ENCODE assay signal across 18 cellular contexts in genomic region chr1:9625761-9626160, GRCh38. TPM values are rescaled to one million over a fixed set of nuclear protein-coding genes. Genes with fewer than 3 reads are reported as not detected.
A peak's percentile ranks its signal among the peaks of the same experiment; 100 is the strongest.
DNase-seq lines count a peak whose midpoint lies in the region; ATAC-seq and TF ChIP-seq lines count a peak whose summit lies in the region.
"Had no signal": no experiment of that assay in that cellular context is flagged by ENCODE, and none has a peak within 500 bp of the region (broad histone marks: within the 10 kb centered on the region; RNA-seq: fewer than 3 reads in every experiment).

No MANE protein-coding gene starts in this region.

- peak overlapping the region; percentile 92 for H3K27ac Mint-ChIP-seq in CD4-positive, alpha-beta T cell

- H4K5ac ChIP-seq in mesendoderm (ENCODE audit: low read length): no peak overlapping the region

- no peaks in the 10 kb centered on the region for H3K9me3 ChIP-seq in CD4-positive, alpha-beta T cell (ENCODE audit: control insufficient read depth, low read length)
- H3K9me3 ChIP-seq in PC-9 (ENCODE audit: insufficient read depth, low read depth): no peaks in the 10 kb centered on the region
- H3K9me3 ChIP-seq: heart left ventricle, sigmoid colon, transverse colon had no signal

- no peak overlapping the region for H3K18ac ChIP-seq in mesendoderm (ENCODE audit: low read length)

- H4K20me1 ChIP-seq in PC-9 (ENCODE audit: insufficient read depth): no peaks in the 10 kb centered on the region

- no CpG with 5 or more reads among the region's 6 CpGs for WGBS in mesendoderm (ENCODE audit: extremely low coverage, insufficient coverage, low lambda C conversion rate)

- no peak overlapping the region for H4K8ac ChIP-seq in mesendoderm (ENCODE audit: low read depth, low read length)

- H2AFZ ChIP-seq in PC-9: no peak overlapping the region

- H3K4me2 ChIP-seq in PC-9 (peak overlapping the region; percentile 61; the same call in 1 of the 2 replicates), mesendoderm (ENCODE audit: low read length) (no peak overlapping the region)

- TF ChIP-seq CTCF in CD4-positive, alpha-beta T cell (IDR thresholded peaks at IDR 0.05): no peak
- TF ChIP-seq CTCF in GM10266 (IDR thresholded peaks at IDR 0.05; ENCODE audit: control insufficient read depth, insufficient read depth, low read depth, missing control alignments) (no peak), PC-9 (conservative IDR thresholded peaks at IDR 0.05) (no peak), epithelial cell of esophagus (IDR thresholded peaks at IDR 0.05; ENCODE audit: insufficient read depth, low read depth, low read length, missing control alignments) (no peak), dorsolateral prefrontal cortex (IDR thresholded peaks at IDR 0.05 in 54 of 56, conservative IDR thresholded peaks at IDR 0.05 in 2 of 56; ENCODE audit: low read depth in 1 of 56, partially characterized antibody in 56 of 56) (no peak)

- no peak overlapping the region for H2BK5ac ChIP-seq in mesendoderm (ENCODE audit: low read length)

- H3K27me3 ChIP-seq in CD4-positive, alpha-beta T cell (ENCODE audit: control insufficient read depth, insufficient read depth, low read length): no peaks in the 10 kb centered on the region
- H3K27me3 ChIP-seq in PC-9 (ENCODE audit: insufficient read depth, low read depth) (no peaks in the 10 kb centered on the region), mesendoderm (ENCODE audit: insufficient read depth, low read length, poor library complexity) (no peaks in the 10 kb centered on the region), dorsolateral prefrontal cortex (peaks cover 0 to under 1% (median 0%) of the 10 kb centered on the region in 45 donors)

- CTCF ChIA-PET in CD4-positive, alpha-beta T cell (lab: Charles Lee): interaction anchor here (1.2 to 6.6 kb wide), 7 partner anchors 14 to 100 kb away, joined by 3 to 117 read pairs (median 24); partner anchors contain the start of gene PIK3CD
- CTCF ChIA-PET in PC-9 (lab: Charles Lee): interaction anchor here (0.6 kb wide), 1 partner anchor 283 kb away, joined by 3 read pairs; no protein-coding TSS in a partner anchor

- no peaks in the 10 kb centered on the region for H3F3A ChIP-seq in PC-9 (ENCODE audit: insufficient read depth, low read depth)

- no peak overlapping the region for H3K27ac ChIP-seq in CD4-positive, alpha-beta T cell (ENCODE audit: low read depth, low read length)
- H3K27ac ChIP-seq in PC-9 (no peak overlapping the region), mesendoderm (ENCODE audit: low read depth, low read length) (no peak overlapping the region), dorsolateral prefrontal cortex (no peak overlapping the region)
- H3K27ac ChIP-seq: heart left ventricle, sigmoid colon, transverse colon had no signal

- peaks cover 40% of the 10 kb centered on the region for H3K4me1 Mint-ChIP-seq in CD4-positive, alpha-beta T cell (ENCODE audit: low read depth)

- H2AK5ac ChIP-seq in mesendoderm (ENCODE audit: low read length): no peak overlapping the region

- intact Hi-C loops in CD4-positive, alpha-beta T cell (cut with DNase I, micrococcal nuclease): loop anchor here (2.0 to 5.0 kb wide), 7 partner anchors 61 to 807 kb away; partner anchors contain the start of genes CENPS (in 1 of the 2) and UBE4B (in 1 of the 2)
- intact Hi-C loops in PC-9 (cut with micrococcal nuclease; ENCODE audit: unreplicated experiment) (loop anchor here (2.0 kb wide), 1 partner anchor 241 kb away; no protein-coding TSS in a partner anchor), cardiac septum (cut with DNase I) (no loop called here), dorsolateral prefrontal cortex (cut with DNase I) (loop anchor here (2.0 to 10.0 kb wide), 2 partner anchors 241 to 799 kb away; no protein-coding TSS in a partner anchor)

- H3K27me3 Mint-ChIP-seq in CD4-positive, alpha-beta T cell: no peaks in the 10 kb centered on the region

- H3K23ac ChIP-seq in mesendoderm (ENCODE audit: low read length): no peak overlapping the region

- POLR2A ChIA-PET in CD4-positive, alpha-beta T cell (lab: Charles Lee): interaction anchor here (1.1 to 8.1 kb wide), 7 partner anchors 18 to 95 kb away, joined by 5 to 512 read pairs (median 60); partner anchors contain the start of gene PIK3CD
- POLR2A ChIA-PET in PC-9 (lab: Charles Lee; ENCODE audit: unreplicated experiment): no interaction called here

- H3K4me1 ChIP-seq in PC-9 (replicated peaks; ENCODE audit: insufficient read depth) (no peaks in the 10 kb centered on the region; the same call in 1 of the 2 replicates), mesendoderm (ENCODE audit: control insufficient read depth, low read depth, low read length) (no peaks in the 10 kb centered on the region)

- no TSS peak for BruUV-seq in PC-9 (replicated peaks; lab: Mats Ljungman, UMichigan)

- no peak overlapping the region for H2BK15ac ChIP-seq in mesendoderm (replicated peaks; ENCODE audit: low read depth)

- H3K9me2 ChIP-seq in PC-9 (ENCODE audit: insufficient read depth): no peaks in the 10 kb centered on the region

- H3K4ac ChIP-seq in mesendoderm (ENCODE audit: low read depth, low read length): no peak overlapping the region

- no peak overlapping the region for H3K4me3 ChIP-seq in PC-9
- no peak overlapping the region for H3K4me3 ChIP-seq in epithelial cell of esophagus (ENCODE audit: low read length)
- no peak overlapping the region for H3K4me3 ChIP-seq in mesendoderm (ENCODE audit: low read length)
- no peak overlapping the region for H3K4me3 ChIP-seq in dorsolateral prefrontal cortex
- H3K4me3 ChIP-seq: sigmoid colon had no signal

- no peak overlapping the region for H2BK120ac ChIP-seq in mesendoderm (ENCODE audit: low read depth, low read length)

- no peak overlapping the region for H3K9ac ChIP-seq in mesendoderm (ENCODE audit: low read length)

- H3K79me1 ChIP-seq in mesendoderm (ENCODE audit: low read length): no peaks in the 10 kb centered on the region

- no peaks in the 10 kb centered on the region for H3K9me3 Mint-ChIP-seq in CD4-positive, alpha-beta T cell

- no peaks in the 10 kb centered on the region for H3K79me2 ChIP-seq in PC-9 (ENCODE audit: low read depth)
- H3K79me2 ChIP-seq in mesendoderm (ENCODE audit: control insufficient read depth, insufficient read depth, low read length): no peaks in the 10 kb centered on the region

- H3K4me3 Mint-ChIP-seq in CD4-positive, alpha-beta T cell: peak overlapping the region; percentile 89

- H3K36me3 Mint-ChIP-seq in CD4-positive, alpha-beta T cell (ENCODE audit: low read depth): peaks cover 18% of the 10 kb centered on the region

- no peak overlapping the region for H3K56ac ChIP-seq in mesendoderm (ENCODE audit: low read length)

- no peak for ATAC-seq in CD4-positive, alpha-beta T cell (ENCODE audit: poor library complexity)
- no peak for ATAC-seq in HG03457 (IDR thresholded peaks at IDR 0.05; ENCODE audit: unreplicated experiment)
- ATAC-seq: heart left ventricle had no signal

- H3K36me3 ChIP-seq in PC-9 (ENCODE audit: low read depth) (no peaks in the 10 kb centered on the region), mesendoderm (ENCODE audit: control insufficient read depth, insufficient read depth, low read length) (no peaks in the 10 kb centered on the region)
- H3K36me3 ChIP-seq: heart left ventricle, sigmoid colon, transverse colon had no signal

- DNase-seq in CD4-positive, alpha-beta T cell: no peak
- DNase-seq in GM10266 (ENCODE audit: extremely low spot score): peak; percentile 30
- DNase-seq in PC-9: no peak
- peak; percentile 13 for DNase-seq in epithelial cell of esophagus (ENCODE audit: low read depth)
- no peak for DNase-seq in mesendoderm
- no peak for DNase-seq in cardiac septum (ENCODE audit: low spot score)
- DNase-seq in dorsolateral prefrontal cortex: no peak
- DNase-seq: activated CD4-positive, alpha-beta T cell treated with anti-CD3 and anti-CD28 coated beads, Interleukin-2, amount 50 U/mL, for 1 hour; activated naive CD4-positive, alpha-beta T cell; heart left ventricle; NCI-H1417; NK-92 treated with Interleukin-12 subunit alpha and Interleukin-12 subunit beta, amount 100 ng/mL, for 24 hours; Right ventricle myocardium superior; sigmoid colon; stimulated activated CD4-positive, alpha-beta T cell treated with anti-CD3 and anti-CD28 coated beads, Interleukin-2, amount 100 ng/mL, for 48 hours; T1000; transverse colon had no signal

RNA-seq across cellular contexts. Expression of gene PIK3CD, which starts 25.8 kb away (rescaled TPM):
- total RNA-seq in CD4-positive, alpha-beta T cell: 100 to 1,000 TPM; 202 to 213 TPM
- total RNA-seq in PC-9 (2021): 10.3 and 16.4 TPM in 2 replicates
- 2.4 TPM for polyA plus RNA-seq in mesendoderm (2013, experiment 1 of 2)
- polyA plus RNA-seq in mesendoderm (2013, experiment 2 of 2): 2.5 TPM
- total RNA-seq in cardiac septum: 3.0 TPM
- total RNA-seq in dorsolateral prefrontal cortex: 10 to 100 TPM in 117 of 120 experiments, 1 to 10 TPM in 3; 8.0 to 31.5 (median 16.2) TPM

RNA-seq across cellular contexts. Expression of gene TMEM201, which starts 37.0 kb away (rescaled TPM):
- 1 to 10 TPM; 9.1 to 9.2 TPM for total RNA-seq in CD4-positive, alpha-beta T cell
- total RNA-seq in PC-9 (2021): 17.2 and 17.4 TPM in 2 replicates
- 16.6 TPM for polyA plus RNA-seq in mesendoderm (2013, experiment 1 of 2)
- 16.0 TPM for polyA plus RNA-seq in mesendoderm (2013, experiment 2 of 2)
- total RNA-seq in cardiac septum: 19.0 TPM
- 10 to 100 TPM; 15.4 to 35.6 (median 20.9) TPM for total RNA-seq in dorsolateral prefrontal cortex

Comparison
In these comparisons a context has a peak if more than half of its experiments do, and no peak if none do; other contexts are left out.
1. DNase-seq: peak in GM10266 (single experiment) and epithelial cell of esophagus (single experiment); none in CD4-positive, alpha-beta T cell (0 of 10), PC-9 (0 of 2), mesendoderm (single experiment), cardiac septum (single experiment) and dorsolateral prefrontal cortex (0 of 10).
2. RNA of gene PIK3CD, which starts 25.8 kb away (total RNA-seq): 202 to 213 TPM in CD4-positive, alpha-beta T cell; 8.0 to 31.5 TPM in dorsolateral prefrontal cortex, 10.3 to 16.4 TPM in PC-9 and 3.0 TPM in cardiac septum (single experiment); every median in the first group is over 4 times any median in the second.